In the genomic region with DNA sequence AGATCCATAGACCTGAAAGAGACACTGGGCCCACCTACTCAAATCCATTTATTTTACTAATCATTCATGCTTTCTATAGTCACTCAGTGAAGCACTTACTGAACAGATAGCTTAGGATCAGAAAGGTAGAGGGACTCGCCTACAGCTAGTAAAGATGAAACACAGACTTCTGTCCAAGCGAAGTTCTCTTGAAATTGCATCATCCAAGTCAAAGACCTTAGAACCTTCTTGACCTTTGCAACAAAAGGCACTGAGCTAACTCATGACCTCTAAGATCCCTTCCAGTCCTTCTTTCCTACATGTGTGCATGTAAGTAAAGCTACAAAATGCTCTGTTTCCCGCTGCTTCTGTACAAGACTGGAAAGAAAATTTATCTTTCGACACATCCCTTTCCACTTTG, we compare ENCODE assay signal across 27 cellular contexts.
DNase-seq lines count a peak whose midpoint lies in the region; ATAC-seq and TF ChIP-seq lines count a peak whose summit lies in the region.
"Had no signal": no experiment of that assay in that cellular context is flagged by ENCODE, and none has a peak within 500 bp of the region (broad histone marks: within the 10 kb centered on the region; RNA-seq: fewer than 3 reads in every experiment).

No MANE protein-coding gene starts in this region.

- no peaks in the 10 kb centered on the region for H4K20me1 ChIP-seq in BLaER1 treated with 17β-estradiol and CSF1 and Interleukin-3, amounts not matched to agents 10 nM and 100 nM
- H4K20me1 ChIP-seq: BLaER1 had no signal

- H3K18ac ChIP-seq in trophoblast cell (ENCODE audit: low read length), result no peak overlapping the region

- POLR2A ChIA-PET in WTC11 (lab: Charles Lee), result interaction anchor here (0.7 kb wide), 1 partner anchor 376 kb away, joined by 3 read pairs; no protein-coding TSS in a partner anchor

- no peak overlapping the region for H3K14ac ChIP-seq in trophoblast cell (ENCODE audit: low read length)

- peaks cover 23 to 74% (median 64%) of the 10 kb centered on the region in 10 experiments for H3K4me1 ChIP-seq in BLaER1 treated with 17β-estradiol and CSF1 and Interleukin-3, amounts not matched to agents 10 nM and 100 nM
- H3K4me1 ChIP-seq in liver (ENCODE audit: control insufficient read depth in 4 of 4, insufficient read depth in 4 of 4, low read length in 3 of 4), result peaks cover 16 to 46% (median 42%) of the 10 kb centered on the region in 4 donors
- peaks cover 11 to 13% of the 10 kb centered on the region in 2 experiments for H3K4me1 ChIP-seq in trophoblast cell (ENCODE audit: control insufficient read depth in 1 of 2, insufficient read depth in 2 of 2, low read length in 2 of 2)
- H3K4me1 ChIP-seq in thyroid gland, result peaks cover 14% of the 10 kb centered on the region in 2 donors
- peaks cover 0 to 25% (median 5%) of the 10 kb centered on the region in 6 donors for H3K4me1 ChIP-seq in spleen
- H3K4me1 ChIP-seq: HAP-1, SJSA1 had no signal

- H3K27ac Mint-ChIP-seq in WTC11, result no peak overlapping the region
- H3K27ac Mint-ChIP-seq: CD4-positive, alpha-beta T cell; HFFc6 had no signal

- no peak overlapping the region for H2AK5ac ChIP-seq in trophoblast cell (ENCODE audit: low read length)

- no peak overlapping the region for H2BK12ac ChIP-seq in trophoblast cell (ENCODE audit: low read length)

- H3K27ac ChIP-seq in BLaER1 treated with 17β-estradiol and CSF1 and Interleukin-3, amounts not matched to agents 10 nM and 100 nM, result peak overlapping the region in 8 of 11 experiments; percentile 3 to 47 (median 15); a peak in 9 of 22 replicates
- H3K27ac ChIP-seq in liver (ENCODE audit: low read depth in 1 of 2, low read length in 2 of 2) (peak overlapping the region; percentile 4 to 50), trophoblast cell (ENCODE audit: low read depth, low read length) (peak overlapping the region; percentile 87), thyroid gland (no peak overlapping the region), spleen (no peak overlapping the region)
- H3K27ac ChIP-seq: BLaER1, KMS-11, SJSA1 had no signal

- TF ChIP-seq RAD21 in liver (IDR thresholded peaks at IDR 0.05), result no peak

- no peaks in the 10 kb centered on the region for H3K79me2 ChIP-seq in trophoblast cell (ENCODE audit: control insufficient read depth, insufficient read depth, low read length, poor library complexity)

- H3K4me3 Mint-ChIP-seq in WTC11, result no peak overlapping the region
- H3K4me3 Mint-ChIP-seq: CD4-positive, alpha-beta T cell; HFFc6 had no signal

- TF ChIP-seq CTCF in WTC11 (IDR thresholded peaks at IDR 0.05) (no peak), liver (IDR thresholded peaks at IDR 0.05; ENCODE audit: low read depth, low read length, missing input control) (no peak), thyroid gland (IDR thresholded peaks at IDR 0.05) (no peak), spleen (IDR thresholded peaks at IDR 0.05 in 8 of 11, conservative IDR thresholded peaks at IDR 0.05 in 3 of 11) (no peak)

- no peak for DNase-seq in WTC11 (ENCODE audit: low spot score)
- DNase-seq in trophoblast cell, result no peak
- DNase-seq in thyroid gland, result no peak
- DNase-seq in spleen, result no peak
- no peak for DNase-seq in activated effector memory CD4-positive, alpha-beta T cell treated with anti-CD3 and anti-CD28 coated beads, Interleukin-2, amount 50 U/mL, for 16 hours
- DNase-seq: CD4-positive, alpha-beta T cell; DMS53; HFFc6; MM.1S; NCI-H1092; NCI-H1417 treated with DMSO at 0.1 percent for 48 hours; NCI-H187; NCI-H2081 treated with DMSO at 0.1 percent for 48 hours; NCI-H2171; NCI-H226; NCI-H510A; NCI-H69; Right ventricle myocardium superior; RPMI8226 had no signal

- no peak overlapping the region for H3K9ac ChIP-seq in BLaER1 treated with 17β-estradiol and CSF1 and Interleukin-3, amounts not matched to agents 10 nM and 100 nM
- no peak overlapping the region for H3K9ac ChIP-seq in liver (ENCODE audit: low read depth in 1 of 2, low read length in 2 of 2)
- H3K9ac ChIP-seq in trophoblast cell (ENCODE audit: low read length), result no peak overlapping the region
- H3K9ac ChIP-seq: BLaER1, KMS-11 had no signal

- intact Hi-C loops in thyroid gland (cut with DNase I) (no loop called here), spleen (cut with DNase I; ENCODE audit: low total_unique reads) (no loop called here)

- H3K4me2 ChIP-seq in BLaER1 treated with 17β-estradiol and CSF1 and Interleukin-3, amounts not matched to agents 10 nM and 100 nM, result peak overlapping the region; percentile 2 to 66 (median 35); a peak in 15 of 22 replicates
- no peak overlapping the region for H3K4me2 ChIP-seq in trophoblast cell (ENCODE audit: low read length)
- H3K4me2 ChIP-seq: BLaER1, KMS-11 had no signal

- H4K12ac ChIP-seq in trophoblast cell (ENCODE audit: low read depth, low read length), result no peak overlapping the region

- H3K4me3 ChIP-seq in BLaER1 treated with 17β-estradiol and CSF1 and Interleukin-3, amounts not matched to agents 10 nM and 100 nM, result no peak overlapping the region
- H3K4me3 ChIP-seq in liver (ENCODE audit: low read depth in 1 of 3, low read length in 3 of 3) (no peak overlapping the region), trophoblast cell (ENCODE audit: low read depth, low read length) (no peak overlapping the region), thyroid gland (replicated peaks in 1 of 3) (no peak overlapping the region), spleen (no peak overlapping the region)
- H3K4me3 ChIP-seq: BLaER1, HAP-1, SJSA1 had no signal

- H3K9me3 Mint-ChIP-seq in WTC11, result no peaks in the 10 kb centered on the region
- H3K9me3 Mint-ChIP-seq: IgD-negative memory B cell had no signal

- no peaks in the 10 kb centered on the region for H3K36me3 Mint-ChIP-seq in WTC11

- CTCF ChIA-PET in WTC11 (lab: Charles Lee), result interaction anchor here (1.2 to 1.6 kb wide), 2 partner anchors 24 to 240 kb away, joined by 3 read pairs; no protein-coding TSS in a partner anchor

- no peak for ATAC-seq in WTC11
- ATAC-seq in HG03565 (IDR thresholded peaks at IDR 0.05; ENCODE audit: unreplicated experiment), result no peak

- H3K9me3 ChIP-seq in BLaER1 treated with 17β-estradiol and CSF1 and Interleukin-3, amounts not matched to agents 10 nM and 100 nM (replicated peaks in 1 of 11), result peaks cover 0 to 28% (median 17%) of the 10 kb centered on the region in 11 experiments; a peak in 17 of 22 replicates
- H3K9me3 ChIP-seq in liver (ENCODE audit: control insufficient read depth in 4 of 4, low read length in 3 of 4) (no peaks in the 10 kb centered on the region), trophoblast cell (ENCODE audit: insufficient read depth, low read depth, low read length) (no peaks in the 10 kb centered on the region), thyroid gland (no peaks in the 10 kb centered on the region), spleen (no peaks in the 10 kb centered on the region)
- H3K9me3 ChIP-seq: HAP-1, SJSA1 had no signal

- H4K8ac ChIP-seq in trophoblast cell (ENCODE audit: low read depth, low read length), result no peak overlapping the region

- H4K91ac ChIP-seq in trophoblast cell (ENCODE audit: low read depth, low read length), result no peak overlapping the region

- no peaks in the 10 kb centered on the region for H3K27me3 ChIP-seq in BLaER1 treated with 17β-estradiol and CSF1 and Interleukin-3, amounts not matched to agents 10 nM and 100 nM
- H3K27me3 ChIP-seq in liver (ENCODE audit: control insufficient read depth in 4 of 4, insufficient read depth in 4 of 4, low read length in 3 of 4), result no peaks in the 10 kb centered on the region
- H3K27me3 ChIP-seq in trophoblast cell (ENCODE audit: insufficient read depth, low read length), result no peaks in the 10 kb centered on the region
- H3K27me3 ChIP-seq in thyroid gland, result no peaks in the 10 kb centered on the region
- H3K27me3 ChIP-seq in spleen (replicated peaks in 1 of 7), result no peaks in the 10 kb centered on the region
- H3K27me3 ChIP-seq: BLaER1, SJSA1 had no signal

- no peak overlapping the region for H2AFZ ChIP-seq in trophoblast cell (ENCODE audit: insufficient read depth, low read length, poor library complexity)

- H3K23ac ChIP-seq in trophoblast cell (ENCODE audit: low read length), result no peak overlapping the region

- no peaks in the 10 kb centered on the region for H3K27me3 Mint-ChIP-seq in WTC11 (ENCODE audit: low read depth)
- H3K27me3 Mint-ChIP-seq: CD4-positive, alpha-beta T cell; IgD-negative memory B cell had no signal

- no peak overlapping the region for H2BK5ac ChIP-seq in trophoblast cell (ENCODE audit: low read depth, low read length, poor library complexity)

- 91% methylated on average over 4 of the region's 4 CpGs for WGBS in liver
- no CpG with 5 or more reads among the region's 4 CpGs for WGBS in trophoblast cell (ENCODE audit: extremely low coverage, insufficient coverage, insufficient read length)
- 95 to 96% methylated on average over 4 of the region's 4 CpGs for WGBS in thyroid gland, 2 donors
- WGBS in spleen, 5 donors, result 90 to 95% (median 93%) methylated on average over 4 of the region's 4 CpGs

- peaks cover 6% of the 10 kb centered on the region for H3K79me1 ChIP-seq in trophoblast cell (ENCODE audit: low read length)

- H3K36me3 ChIP-seq in BLaER1 treated with 17β-estradiol and CSF1 and Interleukin-3, amounts not matched to agents 10 nM and 100 nM, result peaks cover 0 to 38% (median 8%) of the 10 kb centered on the region in 11 experiments; a peak in 9 of 22 replicates
- H3K36me3 ChIP-seq in liver (ENCODE audit: control insufficient read depth in 4 of 4, insufficient read depth in 3 of 4, low read depth in 1 of 4, low read length in 3 of 4) (no peaks in the 10 kb centered on the region), trophoblast cell (ENCODE audit: control insufficient read depth in 1 of 2, insufficient read depth in 2 of 2, low read length in 2 of 2) (no peaks in the 10 kb centered on the region), thyroid gland (no peaks in the 10 kb centered on the region), spleen (no peaks in the 10 kb centered on the region)
- H3K36me3 ChIP-seq: HAP-1, SJSA1 had no signal

- TF ChIP-seq POLR2A in thyroid gland (IDR thresholded peaks at IDR 0.05), result no peak
- TF ChIP-seq POLR2A in spleen (IDR thresholded peaks at IDR 0.05), result no peak

- no peak overlapping the region for H2BK120ac ChIP-seq in trophoblast cell (ENCODE audit: insufficient read depth, low read length, poor library complexity)

- no peak overlapping the region for H3K4ac ChIP-seq in trophoblast cell (ENCODE audit: low read depth, low read length)

- peaks cover 2% of the 10 kb centered on the region for H3K4me1 Mint-ChIP-seq in WTC11

TF ChIP-seq in WTC11, 78 proteins besides CTCF, POLR2A, EP300 and RAD21 (continues in another document):
- TF ChIP-seq GABPB1 (CRISPR knock-in tag; IDR thresholded peaks at IDR 0.05), result peak; percentile 57; the same call in 1 of the 2 replicates

TF ChIP-seq in liver, 16 proteins besides CTCF, POLR2A, EP300 and RAD21:
- no peak for TF ChIP-seq EGR1 (IDR thresholded peaks at IDR 0.05; ENCODE audit: low read depth in 2 of 2)
- TF ChIP-seq RXRA (IDR thresholded peaks at IDR 0.05), result no peak
- no peak for TF ChIP-seq NR2F2 (IDR thresholded peaks at IDR 0.05)
- no peak for TF ChIP-seq JUND (IDR thresholded peaks at IDR 0.05)
- no peak for TF ChIP-seq FOXA2 (IDR thresholded peaks at IDR 0.05)
TF ChIP-seq in liver: peak in this region for 0.

Comparison
In these comparisons a context has a peak if more than half of its experiments do, and no peak if none do; other contexts are left out.
1. H3K27ac ChIP-seq: peak in BLaER1 treated with 17β-estradiol and CSF1 and Interleukin-3, amounts not matched to agents 10 nM and 100 nM (8 of 11), liver (2 of 2) and trophoblast cell (single experiment); none in thyroid gland (0 of 3) and spleen (0 of 8).